In genomic region chr5:122415481-122416120, GRCh38 we compare ENCODE assay signal across 8 cellular contexts.
A peak's percentile ranks its signal among the peaks of the same experiment; 100 is the strongest.
DNase-seq lines count a peak whose midpoint lies in the region; ATAC-seq and TF ChIP-seq lines count a peak whose summit lies in the region.

No MANE protein-coding gene starts in this region.

- H3K4me3 Mint-ChIP-seq in CD4-positive, alpha-beta memory T cell = no peak overlapping the region

- H3K27ac ChIP-seq in caudate nucleus (ENCODE audit: low read depth, low read length) (no peak overlapping the region), thoracic aorta (no peak overlapping the region)
- no peak overlapping the region for H3K27ac ChIP-seq in CD4-positive, alpha-beta memory T cell (ENCODE audit: low read depth, low read length)

- peaks cover 0 to 3% (median 0%) of the 10 kb centered on the region in 8 donors for H3K9me3 Mint-ChIP-seq in CD4-positive, alpha-beta memory T cell

- no peak overlapping the region for H3K4me3 ChIP-seq in thoracic aorta
- H3K4me3 ChIP-seq in CD4-positive, alpha-beta memory T cell (ENCODE audit: low read length in 2 of 2) = no peak overlapping the region

- H3K27ac Mint-ChIP-seq in CD4-positive, alpha-beta memory T cell = no peak overlapping the region

- no peaks in the 10 kb centered on the region for H3K36me3 Mint-ChIP-seq in CD4-positive, alpha-beta memory T cell

- DNase-seq in GDM1 (lab: John Stamatoyannopoulos, UW) = peak; percentile 54
- peak; percentile 40 to 75 for DNase-seq in NCI-H526 (lab: John Stamatoyannopoulos, UW)
- peak in 40 of 61 donors; percentile 1 to 78 (median 26) for DNase-seq in caudate nucleus (lab: John Stamatoyannopoulos, UW)
- peak; percentile 54 for DNase-seq in kidney glomerular epithelial cell (lab: John Stamatoyannopoulos, UW)
- no peak for DNase-seq in thoracic aorta (ENCODE audit: low spot score)
- DNase-seq in CD4-positive, alpha-beta memory T cell = no peak

- H3K27me3 Mint-ChIP-seq in CD4-positive, alpha-beta memory T cell = peaks cover 1 to 7% of the 10 kb centered on the region in 2 donors

- H3K36me3 ChIP-seq in thoracic aorta = no peaks in the 10 kb centered on the region
- no peaks in the 10 kb centered on the region for H3K36me3 ChIP-seq in CD4-positive, alpha-beta memory T cell (ENCODE audit: insufficient read depth, low read length)

- CTCF ChIA-PET in CD4-positive, alpha-beta memory T cell (lab: Charles Lee; ENCODE audit: partially characterized antibody) = no interaction called here

- no peaks in the 10 kb centered on the region for H3K27me3 ChIP-seq in thoracic aorta (replicated peaks; ENCODE audit: insufficient read depth)
- no peaks in the 10 kb centered on the region for H3K27me3 ChIP-seq in CD4-positive, alpha-beta memory T cell (ENCODE audit: insufficient read depth, low read length)

- peak; percentile 96 for ATAC-seq in GM21367 (IDR thresholded peaks at IDR 0.05; ENCODE audit: unreplicated experiment)
- peak; percentile 73 for ATAC-seq in HG03460 (IDR thresholded peaks at IDR 0.05; ENCODE audit: unreplicated experiment)
- ATAC-seq in thoracic aorta (ENCODE audit: insufficient number of reproducible peaks, low FRiP score, low read depth) = peak; percentile 77

- POLR2A ChIA-PET in CD4-positive, alpha-beta memory T cell (lab: Charles Lee; ENCODE audit: partially characterized antibody) = no interaction called here

- intact Hi-C loops in CD4-positive, alpha-beta memory T cell (cut with micrococcal nuclease) = no loop called here

- peak; percentile 66 for TF ChIP-seq CTCF in thoracic aorta (IDR thresholded peaks at IDR 0.05)

- no peaks in the 10 kb centered on the region for H3K9me3 ChIP-seq in thoracic aorta
- H3K9me3 ChIP-seq in CD4-positive, alpha-beta memory T cell (ENCODE audit: control insufficient read depth in 1 of 2, low read length in 2 of 2) = no peaks in the 10 kb centered on the region

- H3K4me1 ChIP-seq in thoracic aorta (ENCODE audit: control insufficient read depth in 1 of 2, low read depth in 2 of 2) = peaks cover 2 to 7% of the 10 kb centered on the region in 2 donors
- no peaks in the 10 kb centered on the region for H3K4me1 ChIP-seq in CD4-positive, alpha-beta memory T cell (ENCODE audit: insufficient read depth, low read length)

- no peaks in the 10 kb centered on the region for H3K4me1 Mint-ChIP-seq in CD4-positive, alpha-beta memory T cell

Comparison
In these comparisons a context has a peak if more than half of its experiments do, and no peak if none do; other contexts are left out.
1. DNase-seq: peak in GDM1 (single experiment), NCI-H526 (2 of 2), caudate nucleus (40 of 61) and kidney glomerular epithelial cell (single experiment); none in thoracic aorta (single experiment) and CD4-positive, alpha-beta memory T cell (0 of 5).
2. Peak in every context shown above with its lines, with median percentiles within 50 percentile points of each other: ATAC-seq.